32 cellular contexts compared by ENCODE assay signal in the genomic region with DNA sequence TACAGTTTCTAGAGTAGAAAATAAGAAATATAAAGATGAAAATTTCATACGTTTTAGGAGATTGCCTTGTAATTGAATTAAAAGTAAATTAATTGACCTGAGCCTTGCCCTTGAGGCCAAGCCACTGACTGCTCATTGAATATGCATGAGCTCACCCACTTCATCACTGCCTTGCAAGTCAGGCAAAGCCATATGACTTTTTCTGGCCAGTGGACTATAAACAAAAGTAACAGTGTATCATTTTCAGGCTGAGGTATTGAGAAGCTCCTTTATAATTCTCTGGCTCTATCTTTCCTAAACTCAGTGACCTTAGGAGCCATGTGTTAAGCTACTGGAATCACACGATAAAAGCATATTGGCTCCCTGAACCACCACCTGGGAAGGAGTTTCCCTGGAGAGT.
"Had no signal": no experiment of that assay in that cellular context is flagged by ENCODE, and none has a peak within 500 bp of the region (broad histone marks: within the 10 kb centered on the region; RNA-seq: fewer than 3 reads in every experiment).

No MANE protein-coding gene starts in this region.

- H3K27me3 Mint-ChIP-seq: activated naive CD4-positive, alpha-beta T cell treated with anti-CD3 and anti-CD28 coated beads, Interleukin-2, amount 10 ng/mL, durations not matched to agents 7 days and 5 days had no signal

- H3K4me1 ChIP-seq: breast epithelium, pancreas, psoas muscle, right atrium auricular region had no signal

- H3K4me3 Mint-ChIP-seq: activated CD4-positive, alpha-beta memory T cell treated with anti-CD3 and anti-CD28 coated beads for 36 hours; activated CD4-positive, alpha-beta T cell treated with anti-CD3 and anti-CD28 coated beads, Interleukin-2, amount 10 ng/mL, durations not matched to agents 24 days and 14 days; activated naive CD4-positive, alpha-beta T cell treated with anti-CD3 and anti-CD28 coated beads, Interleukin-2, amount 10 ng/mL, durations not matched to agents 7 days and 5 days; activated naive CD8-positive, alpha-beta T cell treated with anti-CD3 and anti-CD28 coated beads, Interleukin-2, amount 10 ng/mL, durations not matched to agents 7 days and 5 days; activated T-helper 1 cell treated with anti-CD3 and anti-CD28 coated beads, Interleukin-12 subunit alpha, Interleukin-12 subunit beta, Interleukin-2, Interleukin-4 antibody, amounts not matched to agents 30 ng/mL and 10 ng/mL and 1 ng/mL, durations not matched to agents 14 hours and 24 hours and 36 hours; nephron progenitor cell; stimulated activated memory B cell treated with anti-CD40 and anti-IgM and Interleukin-4, amounts not matched to agents 10 μg/mL and 1 μg/mL and 100 μg/mL, for 72 hours; stimulated activated naive CD8-positive, alpha-beta T cell treated with anti-CD3 and anti-CD28 coated beads, Interleukin-15, amount 100 ng/mL, for 72 hours had no signal

- H3K4me3 ChIP-seq: ascending aorta, breast epithelium, heart right ventricle, left ventricle myocardium inferior, lung, pancreas, psoas muscle, right atrium auricular region, smooth muscle cell, thyroid gland, upper lobe of right lung had no signal

- H3K4me1 Mint-ChIP-seq: activated CD4-positive, alpha-beta T cell treated with anti-CD3 and anti-CD28 coated beads, Interleukin-2, amount 10 ng/mL, durations not matched to agents 24 days and 14 days; activated naive CD4-positive, alpha-beta T cell treated with anti-CD3 and anti-CD28 coated beads, Interleukin-2, amount 10 ng/mL, durations not matched to agents 7 days and 5 days; activated naive CD8-positive, alpha-beta T cell treated with anti-CD3 and anti-CD28 coated beads, Interleukin-2, amount 10 ng/mL, durations not matched to agents 7 days and 5 days; stimulated activated naive CD8-positive, alpha-beta T cell treated with anti-CD3 and anti-CD28 coated beads, Interleukin-15, amount 100 ng/mL, for 72 hours had no signal

- ATAC-seq: heart right ventricle; pancreas; psoas muscle; stimulated activated memory B cell treated with anti-CD40 and anti-IgM and Interleukin-4, amounts not matched to agents 10 μg/mL and 1 μg/mL and 100 μg/mL, for 72 hours; stimulated activated naive CD8-positive, alpha-beta T cell treated with anti-CD3 and anti-CD28 coated beads, Interleukin-15, amount 100 ng/mL, for 72 hours; upper lobe of right lung had no signal

- H3K9me3 ChIP-seq: ascending aorta, breast epithelium, heart right ventricle, left ventricle myocardium inferior, pancreas, psoas muscle, right atrium auricular region, thyroid gland, upper lobe of right lung had no signal

- H3K4me2 ChIP-seq: smooth muscle cell had no signal

- H3K27ac ChIP-seq: ascending aorta, breast epithelium, heart right ventricle, left ventricle myocardium inferior, pancreas, psoas muscle, right atrium auricular region, thyroid gland, upper lobe of right lung had no signal

- H3K9me3 Mint-ChIP-seq: activated CD4-positive, alpha-beta memory T cell treated with anti-CD3 and anti-CD28 coated beads for 36 hours; activated CD4-positive, alpha-beta T cell treated with anti-CD3 and anti-CD28 coated beads, Interleukin-2, amount 10 ng/mL, durations not matched to agents 24 days and 14 days; activated naive CD8-positive, alpha-beta T cell treated with anti-CD3 and anti-CD28 coated beads, Interleukin-2, amount 10 ng/mL, durations not matched to agents 7 days and 5 days; activated T-helper 1 cell treated with anti-CD3 and anti-CD28 coated beads, Interleukin-12 subunit alpha, Interleukin-12 subunit beta, Interleukin-2, Interleukin-4 antibody, amounts not matched to agents 30 ng/mL and 10 ng/mL and 1 ng/mL, durations not matched to agents 14 hours and 24 hours and 36 hours; stimulated activated naive CD8-positive, alpha-beta T cell treated with anti-CD3 and anti-CD28 coated beads, Interleukin-15, amount 100 ng/mL, for 72 hours had no signal

- H3K36me3 Mint-ChIP-seq: activated CD4-positive, alpha-beta memory T cell treated with anti-CD3 and anti-CD28 coated beads for 36 hours; activated naive CD4-positive, alpha-beta T cell treated with anti-CD3 and anti-CD28 coated beads, Interleukin-2, amount 10 ng/mL, durations not matched to agents 7 days and 5 days; activated naive CD8-positive, alpha-beta T cell treated with anti-CD3 and anti-CD28 coated beads, Interleukin-2, amount 10 ng/mL, durations not matched to agents 7 days and 5 days; stimulated activated memory B cell treated with anti-CD40 and anti-IgM and Interleukin-4, amounts not matched to agents 10 μg/mL and 1 μg/mL and 100 μg/mL, for 72 hours had no signal

- H3K27me3 ChIP-seq: ascending aorta, breast epithelium, heart right ventricle, pancreas, right atrium auricular region, thyroid gland, upper lobe of right lung had no signal

- DNase-seq: activated CD4-positive, alpha-beta memory T cell treated with anti-CD3 and anti-CD28 coated beads for 36 hours; activated CD4-positive, alpha-beta T cell treated with anti-CD3 and anti-CD28 coated beads, Interleukin-2, amount 10 ng/mL, durations not matched to agents 24 days and 14 days; activated CD4-positive, CD25-positive, alpha-beta regulatory T cell treated with anti-CD3 and anti-CD28 coated beads, Interleukin-2, amount 50 U/mL, for 72 hours; activated CD8-positive, alpha-beta memory T cell treated with anti-CD3 and anti-CD28 coated beads, Interleukin-2, amount 50 U/mL, for 4 hours; activated gamma-delta T cell; activated naive CD4-positive, alpha-beta T cell treated with anti-CD3 and anti-CD28 coated beads, Interleukin-2, amount 10 ng/mL, durations not matched to agents 7 days and 5 days; activated naive CD8-positive, alpha-beta T cell treated with anti-CD3 and anti-CD28 coated beads, Interleukin-2, amount 10 ng/mL, durations not matched to agents 7 days and 5 days; activated T-cell treated with anti-CD3 and anti-CD28 coated beads, Interleukin-2, amount 50 U/mL, for 1 hour; central memory CD4-positive, alpha-beta T cell; foreskin melanocyte; heart right ventricle; islet precursor cell; left ventricle myocardium inferior; nephron progenitor cell; pancreas; psoas muscle; stimulated activated CD4-positive, alpha-beta T cell treated with anti-CD3 and anti-CD28 coated beads, Interleukin-1b, Interleukin-23, amount 100 ng/mL, for 48 hours; stimulated activated CD4-positive, alpha-beta T cell treated with anti-CD3 and anti-CD28 coated beads, Interleukin-4, amount 100 ng/mL, for 4 hours; stimulated activated CD8-positive, alpha-beta memory T cell treated with anti-CD3 and anti-CD28 coated beads, Interleukin-4, amount 100 ng/mL, for 48 hours; stimulated activated naive CD8-positive, alpha-beta T cell treated with anti-CD3 and anti-CD28 coated beads, Interleukin-15, amount 100 ng/mL, for 72 hours; substantia nigra; T-helper 2 cell; thyroid gland; upper lobe of right lung had no signal

- H3K36me3 ChIP-seq: ascending aorta, breast epithelium, heart right ventricle, left ventricle myocardium inferior, pancreas, right atrium auricular region, thyroid gland, upper lobe of right lung had no signal

- FAIRE-seq: endothelial cell of umbilical vein, pancreas had no signal

- H3K27ac Mint-ChIP-seq: activated CD4-positive, alpha-beta memory T cell treated with anti-CD3 and anti-CD28 coated beads for 36 hours; activated CD4-positive, alpha-beta T cell treated with anti-CD3 and anti-CD28 coated beads, Interleukin-2, amount 10 ng/mL, durations not matched to agents 24 days and 14 days; activated naive CD4-positive, alpha-beta T cell treated with anti-CD3 and anti-CD28 coated beads, Interleukin-2, amount 10 ng/mL, durations not matched to agents 7 days and 5 days; activated naive CD8-positive, alpha-beta T cell treated with anti-CD3 and anti-CD28 coated beads, Interleukin-2, amount 10 ng/mL, durations not matched to agents 7 days and 5 days; activated T-helper 1 cell treated with anti-CD3 and anti-CD28 coated beads, Interleukin-12 subunit alpha, Interleukin-12 subunit beta, Interleukin-2, Interleukin-4 antibody, amounts not matched to agents 30 ng/mL and 10 ng/mL and 1 ng/mL, durations not matched to agents 14 hours and 24 hours and 36 hours; nephron progenitor cell; stimulated activated memory B cell treated with anti-CD40 and anti-IgM and Interleukin-4, amounts not matched to agents 10 μg/mL and 1 μg/mL and 100 μg/mL, for 72 hours; stimulated activated naive CD8-positive, alpha-beta T cell treated with anti-CD3 and anti-CD28 coated beads, Interleukin-15, amount 100 ng/mL, for 72 hours had no signal
